ENCODE assay signal across 15 cellular contexts in genomic region chr22:19689408-19689807, GRCh38. TPM values are rescaled to one million over a fixed set of nuclear protein-coding genes. Genes with fewer than 3 reads are reported as not detected.
A peak's percentile ranks its signal among the peaks of the same experiment; 100 is the strongest.
DNase-seq lines count a peak whose midpoint lies in the region; ATAC-seq and TF ChIP-seq lines count a peak whose summit lies in the region.
"Had no signal": no experiment of that assay in that cellular context is flagged by ENCODE, and none has a peak within 500 bp of the region (broad histone marks: within the 10 kb centered on the region; RNA-seq: fewer than 3 reads in every experiment).

No MANE protein-coding gene starts in this region.

- H3K36me3 ChIP-seq in endodermal cell (ENCODE audit: control insufficient read depth, insufficient read depth, low read length) (no peaks in the 10 kb centered on the region), osteoblast (ENCODE audit: insufficient read depth, low read length) (no peaks in the 10 kb centered on the region), body of pancreas (replicated peaks in 1 of 2; ENCODE audit: insufficient read depth in 1 of 2, low read depth in 2 of 2) (no peaks in the 10 kb centered on the region), right atrium auricular region (no peaks in the 10 kb centered on the region)

- no peak for TF ChIP-seq POLR2A in body of pancreas (IDR thresholded peaks at IDR 0.05)

- H3K27ac ChIP-seq in endodermal cell (ENCODE audit: low read depth, low read length) (no peak overlapping the region), osteoblast (ENCODE audit: low read depth, low read length) (no peak overlapping the region), body of pancreas (no peak overlapping the region), right atrium auricular region (no peak overlapping the region)
- H3K27ac ChIP-seq: PC-9 had no signal

- H3K4me3 ChIP-seq in endodermal cell (ENCODE audit: low read length) = no peak overlapping the region
- H3K4me3 ChIP-seq in osteoblast (ENCODE audit: insufficient read depth, low read length) = no peak overlapping the region
- H3K4me3 ChIP-seq in body of pancreas = no peak overlapping the region
- no peak overlapping the region for H3K4me3 ChIP-seq in right atrium auricular region
- H3K4me3 ChIP-seq: PC-9 had no signal

- no peak overlapping the region for H3K4me3 Mint-ChIP-seq in activated naive CD8-positive, alpha-beta T cell treated with anti-CD3 and anti-CD28 coated beads, Interleukin-2, amount 50 U/mL, for 24 hours
- no peak overlapping the region for H3K4me3 Mint-ChIP-seq in activated naive CD8-positive, alpha-beta T cell treated with anti-CD3 and anti-CD28 coated beads for 36 hours
- H3K4me3 Mint-ChIP-seq in endodermal cell = no peak overlapping the region

- no peak for TF ChIP-seq CTCF in endodermal cell (conservative IDR thresholded peaks at IDR 0.05)
- TF ChIP-seq CTCF in osteoblast (IDR thresholded peaks at IDR 0.05; ENCODE audit: extremely low read depth, low read depth, low read length) = no peak
- no peak for TF ChIP-seq CTCF in body of pancreas (IDR thresholded peaks at IDR 0.05)
- no peak for TF ChIP-seq CTCF in right atrium auricular region (IDR thresholded peaks at IDR 0.05)

- peak overlapping the region; percentile 35 for H2AFZ ChIP-seq in osteoblast (ENCODE audit: low read length)
- H2AFZ ChIP-seq: PC-9 had no signal

- H3K9me3 Mint-ChIP-seq in activated naive CD8-positive, alpha-beta T cell treated with anti-CD3 and anti-CD28 coated beads, Interleukin-2, amount 50 U/mL, for 24 hours = no peaks in the 10 kb centered on the region
- no peaks in the 10 kb centered on the region for H3K9me3 Mint-ChIP-seq in activated naive CD8-positive, alpha-beta T cell treated with anti-CD3 and anti-CD28 coated beads for 36 hours
- no peaks in the 10 kb centered on the region for H3K9me3 Mint-ChIP-seq in endodermal cell

- H3K4me1 Mint-ChIP-seq in activated naive CD8-positive, alpha-beta T cell treated with anti-CD3 and anti-CD28 coated beads, Interleukin-2, amount 50 U/mL, for 24 hours = no peaks in the 10 kb centered on the region
- H3K4me1 Mint-ChIP-seq in activated naive CD8-positive, alpha-beta T cell treated with anti-CD3 and anti-CD28 coated beads for 36 hours = no peaks in the 10 kb centered on the region
- peaks cover 6% of the 10 kb centered on the region for H3K4me1 Mint-ChIP-seq in endodermal cell

- H3K27me3 Mint-ChIP-seq in activated naive CD8-positive, alpha-beta T cell treated with anti-CD3 and anti-CD28 coated beads, Interleukin-2, amount 50 U/mL, for 24 hours = peaks cover 5% of the 10 kb centered on the region
- H3K27me3 Mint-ChIP-seq in activated naive CD8-positive, alpha-beta T cell treated with anti-CD3 and anti-CD28 coated beads for 36 hours = peaks cover 3% of the 10 kb centered on the region
- H3K27me3 Mint-ChIP-seq in endodermal cell (ENCODE audit: insufficient read depth) = peaks cover 2% of the 10 kb centered on the region

- no peak for DNase-seq in activated naive CD8-positive, alpha-beta T cell treated with anti-CD3 and anti-CD28 coated beads, Interleukin-2, amount 50 U/mL, for 24 hours
- no peak for DNase-seq in activated naive CD8-positive, alpha-beta T cell treated with anti-CD3 and anti-CD28 coated beads for 36 hours
- DNase-seq in endodermal cell = peak; percentile 36
- peak; percentile 62 for DNase-seq in osteoblast (ENCODE audit: insufficient read length, low spot score, missing footprints)
- no peak for DNase-seq in body of pancreas
- no peak for DNase-seq in hippocampal formation (lab: John Stamatoyannopoulos, UW)
- no peak for DNase-seq in right atrium auricular region (ENCODE audit: low spot score)
- DNase-seq: COR-L47, DMS79 treated with DMSO at 0.1 percent for 48 hours, NCI-H1417 treated with DMSO at 0.1 percent for 48 hours, NCI-H2029, NCI-H2171 treated with DMSO at 0.1 percent for 48 hours, NCI-H774, PC-9 had no signal

- ATAC-seq in activated naive CD8-positive, alpha-beta T cell treated with anti-CD3 and anti-CD28 coated beads, Interleukin-2, amount 50 U/mL, for 24 hours = peak; percentile 10
- ATAC-seq in body of pancreas = no peak
- no peak for ATAC-seq in HG03354 (IDR thresholded peaks at IDR 0.05; ENCODE audit: poor library complexity, severe bottlenecking, unreplicated experiment)

- H3K4me1 ChIP-seq in endodermal cell (ENCODE audit: control insufficient read depth, insufficient read depth, low read length) (no peaks in the 10 kb centered on the region), osteoblast (ENCODE audit: insufficient read depth, low read length) (peaks cover 4% of the 10 kb centered on the region), body of pancreas (no peaks in the 10 kb centered on the region), right atrium auricular region (peaks cover 0 to 5% of the 10 kb centered on the region in 2 donors)

- H3K4me2 ChIP-seq in osteoblast (ENCODE audit: insufficient read depth, low read length) = no peak overlapping the region

- intact Hi-C loops in body of pancreas (cut with DNase I) = no loop called here

- no peak overlapping the region for H3K9ac ChIP-seq in endodermal cell (ENCODE audit: extremely low read depth, low read length, poor library complexity, severe bottlenecking)

- H4K20me1 ChIP-seq in osteoblast (ENCODE audit: insufficient read depth, low read length) = no peaks in the 10 kb centered on the region

- H3K36me3 Mint-ChIP-seq in activated naive CD8-positive, alpha-beta T cell treated with anti-CD3 and anti-CD28 coated beads, Interleukin-2, amount 50 U/mL, for 24 hours (ENCODE audit: low read depth) = no peaks in the 10 kb centered on the region
- no peaks in the 10 kb centered on the region for H3K36me3 Mint-ChIP-seq in activated naive CD8-positive, alpha-beta T cell treated with anti-CD3 and anti-CD28 coated beads for 36 hours
- H3K36me3 Mint-ChIP-seq in endodermal cell (ENCODE audit: low read depth) = no peaks in the 10 kb centered on the region

- H3K9me3 ChIP-seq in endodermal cell (ENCODE audit: control insufficient read depth, low read length) (no peaks in the 10 kb centered on the region), osteoblast (ENCODE audit: low read depth, low read length) (no peaks in the 10 kb centered on the region), body of pancreas (no peaks in the 10 kb centered on the region), right atrium auricular region (no peaks in the 10 kb centered on the region)

- H3K27me3 ChIP-seq in endodermal cell (ENCODE audit: control insufficient read depth, insufficient read depth, low read length, poor library complexity, severe bottlenecking) (no peaks in the 10 kb centered on the region), osteoblast (ENCODE audit: insufficient read depth, low read length) (peaks cover 23% of the 10 kb centered on the region), body of pancreas (no peaks in the 10 kb centered on the region), right atrium auricular region (no peaks in the 10 kb centered on the region)

- WGBS in endodermal cell (ENCODE audit: insufficient coverage in 1 of 2, insufficient read length in 1 of 2), 2 experiments = 93 to 96% methylated on average over 5 to 15 of the region's 15 CpGs
- WGBS in body of pancreas, 2 donors = 55 to 59% methylated on average over 4 to 15 of the region's 15 CpGs

- no peaks in the 10 kb centered on the region for H3K79me2 ChIP-seq in osteoblast (ENCODE audit: insufficient read depth, low read length)

- no peak overlapping the region for H3K27ac Mint-ChIP-seq in activated naive CD8-positive, alpha-beta T cell treated with anti-CD3 and anti-CD28 coated beads, Interleukin-2, amount 50 U/mL, for 24 hours
- H3K27ac Mint-ChIP-seq in activated naive CD8-positive, alpha-beta T cell treated with anti-CD3 and anti-CD28 coated beads for 36 hours = no peak overlapping the region
- no peak overlapping the region for H3K27ac Mint-ChIP-seq in endodermal cell

RNA-seq across cellular contexts. Expression of gene SEPTIN5, which starts 24.9 kb away (rescaled TPM):
- 1 to 10 TPM; 1.1 to 1.3 TPM for total RNA-seq in activated naive CD8-positive, alpha-beta T cell treated with anti-CD3 and anti-CD28 coated beads for 36 hours
- 10 to 100 TPM in 1 of 2 donors, 1 to 10 TPM in 1; 9.8 to 20.0 TPM for total RNA-seq in endodermal cell
- polyA plus RNA-seq in endodermal cell (2013, experiment 1 of 2) = 45.2 TPM
- polyA plus RNA-seq in endodermal cell (2013, experiment 2 of 2) = 45.0 TPM
- 11.2 and 14.5 TPM in 2 replicates for total RNA-seq in osteoblast
- 10 to 100 TPM; 15.0 to 15.2 TPM for total RNA-seq in body of pancreas
- total RNA-seq in right atrium auricular region = 100 to 1,000 TPM; 162 to 287 TPM

RNA-seq across cellular contexts. Expression of gene GP1BB, which starts 33.9 kb away (rescaled TPM):
- total RNA-seq in activated naive CD8-positive, alpha-beta T cell treated with anti-CD3 and anti-CD28 coated beads for 36 hours = not detected
- total RNA-seq in endodermal cell (under 1 TPM; 0.48 to 0.62 TPM), osteoblast (0.88 and 1.8 TPM in 2 replicates), body of pancreas (10 to 100 TPM in 1 of 2 donors, 1 to 10 TPM in 1; 6.2 to 29.7 TPM), right atrium auricular region (10 to 100 TPM; 25.8 to 34.7 TPM)
- polyA plus RNA-seq in endodermal cell (2013, experiment 1 of 2) = 4.2 TPM
- polyA plus RNA-seq in endodermal cell (2013, experiment 2 of 2) = 5.0 TPM

Comparison
In these comparisons a context has a peak if more than half of its experiments do, and no peak if none do; other contexts are left out.
1. DNase-seq: peak in endodermal cell (single experiment) and osteoblast (single experiment); none in activated naive CD8-positive, alpha-beta T cell treated with anti-CD3 and anti-CD28 coated beads, Interleukin-2, amount 50 U/mL, for 24 hours (single experiment), activated naive CD8-positive, alpha-beta T cell treated with anti-CD3 and anti-CD28 coated beads for 36 hours (single experiment), body of pancreas (0 of 4), hippocampal formation (0 of 2) and right atrium auricular region (single experiment).
2. RNA of gene SEPTIN5, which starts 24.9 kb away (total RNA-seq): 162 to 287 TPM in right atrium auricular region; 9.8 to 20.0 TPM in endodermal cell, 15.0 to 15.2 TPM in body of pancreas, 11.2 to 14.5 TPM in osteoblast and 1.1 to 1.3 TPM in activated naive CD8-positive, alpha-beta T cell treated with anti-CD3 and anti-CD28 coated beads for 36 hours; every median in the first group is over 4 times any median in the second.